In genomic region chr4:16865897-16866283, GRCh38 we compare ENCODE assay signal across 25 cellular contexts. TPM values are rescaled to one million over a fixed set of nuclear protein-coding genes. Genes with fewer than 3 reads are reported as not detected.
A peak's percentile ranks its signal among the peaks of the same experiment; 100 is the strongest.
DNase-seq lines count a peak whose midpoint lies in the region; ATAC-seq, FAIRE-seq and TF ChIP-seq lines count a peak whose summit lies in the region.
"Had no signal": no experiment of that assay in that cellular context is flagged by ENCODE, and none has a peak within 500 bp of the region (broad histone marks: within the 10 kb centered on the region; RNA-seq: fewer than 3 reads in every experiment).

No MANE protein-coding gene starts in this region.

- peaks cover 30% of the 10 kb centered on the region for H3K79me1 ChIP-seq in mesendoderm (ENCODE audit: low read length)

- H3K36me3 ChIP-seq in liver (ENCODE audit: control insufficient read depth in 4 of 4, insufficient read depth in 3 of 4, low read depth in 1 of 4, low read length in 3 of 4) = no peaks in the 10 kb centered on the region
- H3K36me3 ChIP-seq in HepG2 (replicated peaks in 1 of 2; ENCODE audit: control insufficient read depth in 1 of 2, insufficient read depth in 2 of 2, low read length in 2 of 2) = no peaks in the 10 kb centered on the region
- no peaks in the 10 kb centered on the region for H3K36me3 ChIP-seq in right atrium auricular region
- H3K36me3 ChIP-seq in mesendoderm (ENCODE audit: control insufficient read depth, insufficient read depth, low read length) = no peaks in the 10 kb centered on the region

- H3K9me3 ChIP-seq in liver (ENCODE audit: control insufficient read depth in 4 of 4, low read length in 3 of 4) = no peaks in the 10 kb centered on the region
- no peaks in the 10 kb centered on the region for H3K9me3 ChIP-seq in HepG2 (ENCODE audit: low read length)
- no peaks in the 10 kb centered on the region for H3K9me3 ChIP-seq in right atrium auricular region

- POLR2A ChIA-PET in HepG2 (lab: Yijun Ruan, JAX) = no interaction called here

- no peak for ATAC-seq in HepG2
- no peak for ATAC-seq in HG03196 (IDR thresholded peaks at IDR 0.05; ENCODE audit: unreplicated experiment)
- ATAC-seq: HCT116 had no signal

- H3K27me3 ChIP-seq in liver (ENCODE audit: control insufficient read depth in 4 of 4, insufficient read depth in 4 of 4, low read length in 3 of 4) (no peaks in the 10 kb centered on the region), HepG2 (ENCODE audit: control insufficient read depth in 1 of 2, insufficient read depth in 2 of 2, low read length in 2 of 2) (peaks cover 0 to 3% of the 10 kb centered on the region in 2 experiments; a peak in 3 of 5 replicates), right atrium auricular region (no peaks in the 10 kb centered on the region), mesendoderm (ENCODE audit: insufficient read depth, low read length, poor library complexity) (no peaks in the 10 kb centered on the region)

- DNase-seq in HepG2 (ENCODE audit: low spot score) = no peak
- DNase-seq in right atrium auricular region (ENCODE audit: low spot score) = no peak
- no peak for DNase-seq in mesendoderm
- DNase-seq in activated CD8-positive, alpha-beta memory T cell treated with anti-CD3 and anti-CD28 coated beads, Interleukin-2, amount 50 U/mL, for 48 hours = no peak
- DNase-seq in DMS 273 treated with DMSO at 0.1 percent for 48 hours (lab: John Stamatoyannopoulos, UW) = no peak
- DNase-seq: Calu3; CD8-positive, alpha-beta memory T cell; GOT3; IMR-90; NCI-H1092 treated with DMSO at 0.1 percent for 48 hours; NCI-H1436 treated with DMSO at 0.1 percent for 48 hours; NCI-H2029; NCI-H226; NCI-H510A treated with DMSO at 0.1 percent for 48 hours; NCI-H748 treated with DMSO at 0.1 percent for 48 hours had no signal

- no peak overlapping the region for H4K8ac ChIP-seq in mesendoderm (ENCODE audit: low read depth, low read length)

- CTCF ChIA-PET in HepG2 (lab: Yijun Ruan, JAX; ENCODE audit: low intra/inter-chr PET ratio, low total read pairs) = no interaction called here

- TF ChIP-seq RAD21 in liver (IDR thresholded peaks at IDR 0.05) (peak in 1 of 2 donors; percentile 12), HepG2 (CRISPR knock-in tag; IDR thresholded peaks at IDR 0.05) (no peak)

- H3K4me2 ChIP-seq in HepG2 (ENCODE audit: low read depth, low read length) = no peak overlapping the region
- H3K4me2 ChIP-seq in mesendoderm (ENCODE audit: low read length) = no peak overlapping the region
- H3K4me2 ChIP-seq: KMS-11 had no signal

- no peak overlapping the region for H2BK15ac ChIP-seq in mesendoderm (replicated peaks; ENCODE audit: low read depth)

- FAIRE-seq in HepG2 (lab: Jason Lieb, UNC) = no peak
- FAIRE-seq: A204.1, G401.6, GM12892, HTR-8/SVneo had no signal

- H3K4me1 ChIP-seq in liver (ENCODE audit: control insufficient read depth in 4 of 4, insufficient read depth in 4 of 4, low read length in 3 of 4) = no peaks in the 10 kb centered on the region
- H3K4me1 ChIP-seq in HepG2 (ENCODE audit: insufficient read depth, low read length) = no peaks in the 10 kb centered on the region
- H3K4me1 ChIP-seq in right atrium auricular region = peaks cover 0 to 4% of the 10 kb centered on the region in 2 donors
- peaks cover 23% of the 10 kb centered on the region for H3K4me1 ChIP-seq in mesendoderm (ENCODE audit: control insufficient read depth, low read depth, low read length)

- H2BK5ac ChIP-seq in mesendoderm (ENCODE audit: low read length) = peak overlapping the region; percentile 85

- no peak overlapping the region for H3K4ac ChIP-seq in mesendoderm (ENCODE audit: low read depth, low read length)

- TF ChIP-seq EP300 in HepG2 (IDR thresholded peaks at IDR 0.05; ENCODE audit: low read depth in 2 of 2, low read length in 2 of 2) (no peak), HepG2 (CRISPR knock-in tag; IDR thresholded peaks at IDR 0.05; ENCODE audit: borderline replicate concordance) (no peak)

- intact Hi-C loops in HepG2 (cut with micrococcal nuclease; ENCODE audit: unreplicated experiment) = no loop called here

- peak overlapping the region; percentile 61 for H3K56ac ChIP-seq in mesendoderm (ENCODE audit: low read length)

- H4K5ac ChIP-seq in mesendoderm (ENCODE audit: low read length) = no peak overlapping the region

- H3K9ac ChIP-seq in liver (ENCODE audit: low read depth in 1 of 2, low read length in 2 of 2) = no peak overlapping the region
- H3K9ac ChIP-seq in HepG2 (ENCODE audit: insufficient read depth, low read depth, low read length) = no peak overlapping the region
- H3K9ac ChIP-seq in mesendoderm (ENCODE audit: low read length) = peak overlapping the region; percentile 52
- H3K9ac ChIP-seq: KMS-11 had no signal

- H3K4me3 ChIP-seq in liver (ENCODE audit: low read depth in 1 of 3, low read length in 3 of 3) = no peak overlapping the region
- H3K4me3 ChIP-seq in HepG2 (replicated peaks in 1 of 3; ENCODE audit: insufficient read depth in 1 of 3, low read depth in 2 of 3, low read length in 3 of 3) = no peak overlapping the region
- no peak overlapping the region for H3K4me3 ChIP-seq in right atrium auricular region
- H3K4me3 ChIP-seq in mesendoderm (ENCODE audit: low read length) = no peak overlapping the region

- in situ Hi-C loops in HepG2 (cut with HindIII; ENCODE audit: extremely low pct_ligation_motif_present, low pct_unique_long_range_greater_than_20kb) = no loop called here

- TF ChIP-seq POLR2A in HepG2 (IDR thresholded peaks at IDR 0.05; ENCODE audit: insufficient read depth in 1 of 2, low read depth in 2 of 2, low read length in 2 of 2) = no peak

- H3K79me2 ChIP-seq in HepG2 (ENCODE audit: insufficient read depth, low read length) = no peaks in the 10 kb centered on the region
- peaks cover 33% of the 10 kb centered on the region for H3K79me2 ChIP-seq in mesendoderm (ENCODE audit: control insufficient read depth, insufficient read depth, low read length)

- peak overlapping the region; percentile 8 for H2AK5ac ChIP-seq in mesendoderm (ENCODE audit: low read length)

- H3K23ac ChIP-seq in mesendoderm (ENCODE audit: low read length) = no peak overlapping the region

- H3K27ac ChIP-seq in liver (ENCODE audit: low read depth in 1 of 2, low read length in 2 of 2) = peak overlapping the region in 1 of 2 donors; percentile 16
- H3K27ac ChIP-seq in HepG2 (ENCODE audit: extremely low read length, insufficient read depth, low read length) = no peak overlapping the region
- peak overlapping the region; percentile 29 to 39 for H3K27ac ChIP-seq in right atrium auricular region
- H3K27ac ChIP-seq in mesendoderm (ENCODE audit: low read depth, low read length) = peak overlapping the region; percentile 20
- H3K27ac ChIP-seq: C4-2B, KMS-11, RWPE1 had no signal

- no peaks in the 10 kb centered on the region for H4K20me1 ChIP-seq in HepG2 (ENCODE audit: insufficient read depth, low read length)

- TF ChIP-seq CTCF in liver (IDR thresholded peaks at IDR 0.05; ENCODE audit: low read depth, low read length, missing input control) (no peak), HepG2 (CRISPR knock-in tag; IDR thresholded peaks at IDR 0.05) (no peak), right atrium auricular region (IDR thresholded peaks at IDR 0.05) (no peak)

- no TSS peak for BruUV-seq in HepG2 (replicated peaks; lab: Mats Ljungman, UMichigan)

- no peak overlapping the region for H2AFZ ChIP-seq in HepG2 (ENCODE audit: low read length)

- no peak overlapping the region for H3K18ac ChIP-seq in mesendoderm (ENCODE audit: low read length)

- WGBS in liver = 64% methylated on average over 4 of the region's 4 CpGs
- WGBS in HepG2 (ENCODE audit: low lambda C conversion rate) = 13% methylated on average over 4 of the region's 4 CpGs
- WGBS in mesendoderm (ENCODE audit: extremely low coverage, insufficient coverage, low lambda C conversion rate) = no CpG with 5 or more reads among the region's 4 CpGs

- no peak overlapping the region for H2BK120ac ChIP-seq in mesendoderm (ENCODE audit: low read depth, low read length)

TF ChIP-seq in liver, 16 proteins besides CTCF, POLR2A, EP300 and RAD21 (continues in another document):
- TF ChIP-seq GABPA (IDR thresholded peaks at IDR 0.05 in 1 of 2, conservative IDR thresholded peaks at IDR 0.05 in 1 of 2) (no peak), FOXA1 (IDR thresholded peaks at IDR 0.05) (no peak), NR2F2 (IDR thresholded peaks at IDR 0.05) (peak; percentile 76)

TF ChIP-seq in HepG2, 621 proteins besides CTCF, POLR2A, EP300 and RAD21:
- TF ChIP-seq ELF3 (CRISPR knock-in tag; IDR thresholded peaks at IDR 0.05) (no peak), ZNF629 (CRISPR knock-in tag; conservative IDR thresholded peaks at IDR 0.05) (no peak), HOXA5 (CRISPR knock-in tag; IDR thresholded peaks at IDR 0.05) (no peak), KLF16 (CRISPR knock-in tag; IDR thresholded peaks at IDR 0.05) (no peak), CBFB (CRISPR knock-in tag; IDR thresholded peaks at IDR 0.05) (no peak)

RNA-seq across cellular contexts. Expression of gene LDB2, which starts 32.6 kb away (rescaled TPM):
- total RNA-seq in liver = 10 to 100 TPM; 18.7 to 31.9 TPM
- polyA plus RNA-seq in liver = 10 to 100 TPM in 1 of 2 donors, 1 to 10 TPM in 1; 7.4 to 14.8 TPM
- not detected in 2 replicates for total RNA-seq in HepG2 (2016; rRNA removed; fragmentation: Illumina TruSeq; extraction: Trizol)
- total RNA-seq in HepG2 (2016; cell fraction: cytosol; rRNA removed; fragmentation: Illumina TruSeq; extraction: Trizol; ENCODE audit: low read depth) = not detected in 2 replicates
- not detected in 2 replicates for total RNA-seq in HepG2 (2016; cell fraction: insoluble cytoplasmic fraction; rRNA removed; fragmentation: Illumina TruSeq; extraction: Trizol)
- total RNA-seq in HepG2 (2016; cell fraction: membrane; rRNA removed; fragmentation: Illumina TruSeq; extraction: Trizol) = not detected in 2 replicates
- not detected in 2 replicates for total RNA-seq in HepG2 (2016; cell fraction: nucleus; rRNA removed; fragmentation: Illumina TruSeq; extraction: Trizol)
- polyA plus RNA-seq in HepG2 (2011; rRNA removed) = not detected in 2 replicates
- polyA plus RNA-seq in HepG2 (2011; cell fraction: cytosol; rRNA removed) = not detected in 2 replicates
- polyA plus RNA-seq in HepG2 (2011; cell fraction: nucleus; rRNA removed) = not detected in 2 replicates
- not detected in 2 replicates for polyA plus RNA-seq in HepG2 (2012)
- not detected in 2 replicates for polyA plus RNA-seq in HepG2 (2016; cell fraction: cytosol; fragmentation: Illumina TruSeq; extraction: Trizol; ENCODE audit: low read depth)
- not detected in 2 replicates for polyA plus RNA-seq in HepG2 (2016; cell fraction: insoluble cytoplasmic fraction; fragmentation: Illumina TruSeq; extraction: Trizol; ENCODE audit: low read depth)
- not detected in 2 replicates for polyA plus RNA-seq in HepG2 (2016; cell fraction: membrane; fragmentation: Illumina TruSeq; extraction: Trizol; ENCODE audit: low read depth)
- not detected in 2 replicates for polyA plus RNA-seq in HepG2 (2016; cell fraction: nucleus; fragmentation: Illumina TruSeq; extraction: Trizol; ENCODE audit: insufficient read depth, low read depth)
- not detected in 2 replicates for polyA minus RNA-seq in HepG2 (2011; rRNA and poly(A)+ RNA removed; ENCODE audit: low replicate concordance)
- polyA minus RNA-seq in HepG2 (2011; cell fraction: cytosol; rRNA and poly(A)+ RNA removed) = not detected in 2 replicates
- not detected in 2 replicates for polyA minus RNA-seq in HepG2 (2011; cell fraction: nucleus; rRNA and poly(A)+ RNA removed)
- 10 to 100 TPM; 35.2 to 64.4 TPM for total RNA-seq in right atrium auricular region
- polyA plus RNA-seq in mesendoderm (2013, experiment 1 of 2) = 73.5 TPM
- polyA plus RNA-seq in mesendoderm (2013, experiment 2 of 2) = 73.8 TPM
- total RNA-seq: Calu3; CD8-positive, alpha-beta memory T cell had no signal
- polyA plus RNA-seq: CD8-positive, alpha-beta memory T cell had no signal

Comparison
In these comparisons a context has a peak if more than half of its experiments do, and no peak if none do; other contexts are left out.
1. RNA of gene LDB2, which starts 32.6 kb away (total RNA-seq): 35.2 to 64.4 TPM in right atrium auricular region and 18.7 to 31.9 TPM in liver; not detected in HepG2; every median in the first group is over 10 times any median in the second.